10 cellular contexts compared by ENCODE assay signal in genomic region chr4:81523672-81524436, GRCh38. TPM values are rescaled to one million over a fixed set of nuclear protein-coding genes. Genes with fewer than 3 reads are reported as not detected.
A peak's percentile ranks its signal among the peaks of the same experiment; 100 is the strongest.
DNase-seq lines count a peak whose midpoint lies in the region; ATAC-seq lines count a peak whose summit lies in the region.
"Had no signal": no experiment of that assay in that cellular context is flagged by ENCODE, and none has a peak within 500 bp of the region (broad histone marks: within the 10 kb centered on the region; RNA-seq: fewer than 3 reads in every experiment).

No MANE protein-coding gene starts in this region.

- H3K79me1 ChIP-seq in mesendoderm (ENCODE audit: low read length): no peaks in the 10 kb centered on the region

- peaks cover 8% of the 10 kb centered on the region for H3K4me1 ChIP-seq in mesendoderm (ENCODE audit: control insufficient read depth, low read depth, low read length)
- no peaks in the 10 kb centered on the region for H3K4me1 ChIP-seq in CD4-positive, alpha-beta memory T cell (ENCODE audit: insufficient read depth, low read length)

- H3K4me3 Mint-ChIP-seq in CD4-positive, alpha-beta memory T cell: no peak overlapping the region
- H3K4me3 Mint-ChIP-seq: effector memory CD8-positive, alpha-beta T cell; T-helper 1 cell treated with Interleukin-12 subunit alpha and Interleukin-12 subunit beta and Interleukin-4 antibody, amounts not matched to agents 30 μg/mL and 1 μg/mL, for 36 hours had no signal

- H2BK5ac ChIP-seq in mesendoderm (ENCODE audit: low read length): no peak overlapping the region

- peaks cover 3 to 4% of the 10 kb centered on the region in 2 donors for H3K36me3 Mint-ChIP-seq in CD4-positive, alpha-beta memory T cell

- no peak overlapping the region for H3K23ac ChIP-seq in mesendoderm (ENCODE audit: low read length)

- WGBS in mesendoderm (ENCODE audit: extremely low coverage, insufficient coverage, low lambda C conversion rate): no CpG with 5 or more reads among the region's 2 CpGs

- no peak overlapping the region for H3K56ac ChIP-seq in mesendoderm (ENCODE audit: low read length)

- H3K4me3 ChIP-seq in mesendoderm (ENCODE audit: low read length): no peak overlapping the region
- no peak overlapping the region for H3K4me3 ChIP-seq in CD4-positive, alpha-beta memory T cell (ENCODE audit: low read length in 2 of 2)

- no peak overlapping the region for H3K4me2 ChIP-seq in mesendoderm (ENCODE audit: low read length)

- H3K4me1 Mint-ChIP-seq in CD4-positive, alpha-beta memory T cell: no peaks in the 10 kb centered on the region

- peak overlapping the region; percentile 60 for H4K8ac ChIP-seq in mesendoderm (ENCODE audit: low read depth, low read length)

- H3K27me3 Mint-ChIP-seq in CD4-positive, alpha-beta memory T cell: peaks cover 1 to 2% of the 10 kb centered on the region in 2 donors
- H3K27me3 Mint-ChIP-seq: effector memory CD8-positive, alpha-beta T cell had no signal

- H3K79me2 ChIP-seq in mesendoderm (ENCODE audit: control insufficient read depth, insufficient read depth, low read length): no peaks in the 10 kb centered on the region

- POLR2A ChIA-PET in CD4-positive, alpha-beta memory T cell (lab: Charles Lee; ENCODE audit: partially characterized antibody): no interaction called here

- H3K27ac ChIP-seq in mesendoderm (ENCODE audit: low read depth, low read length): no peak overlapping the region
- no peak overlapping the region for H3K27ac ChIP-seq in CD4-positive, alpha-beta memory T cell (ENCODE audit: low read depth, low read length)

- no peak overlapping the region for H4K5ac ChIP-seq in mesendoderm (ENCODE audit: low read length)

- no peak overlapping the region for H2BK15ac ChIP-seq in mesendoderm (replicated peaks; ENCODE audit: low read depth)

- no peak overlapping the region for H2BK120ac ChIP-seq in mesendoderm (ENCODE audit: low read depth, low read length)

- no peaks in the 10 kb centered on the region for H3K9me3 ChIP-seq in CD4-positive, alpha-beta memory T cell (ENCODE audit: control insufficient read depth in 1 of 2, low read length in 2 of 2)

- peak overlapping the region; percentile 2 for H3K4ac ChIP-seq in mesendoderm (ENCODE audit: low read depth, low read length)

- no peak overlapping the region for H3K9ac ChIP-seq in mesendoderm (ENCODE audit: low read length)

- no peaks in the 10 kb centered on the region for H3K36me3 ChIP-seq in mesendoderm (ENCODE audit: control insufficient read depth, insufficient read depth, low read length)
- H3K36me3 ChIP-seq in CD4-positive, alpha-beta memory T cell (ENCODE audit: insufficient read depth, low read length): no peaks in the 10 kb centered on the region

- ATAC-seq in GM18511 (IDR thresholded peaks at IDR 0.05; ENCODE audit: unreplicated experiment): peak; percentile 68
- ATAC-seq in GM21619 (IDR thresholded peaks at IDR 0.05; ENCODE audit: unreplicated experiment): peak; percentile 74
- peak; percentile 65 for ATAC-seq in HG03571 (IDR thresholded peaks at IDR 0.05; ENCODE audit: unreplicated experiment)
- no peak for ATAC-seq in GM18907 (IDR thresholded peaks at IDR 0.05; ENCODE audit: unreplicated experiment)
- ATAC-seq: effector memory CD8-positive, alpha-beta T cell had no signal

- no peaks in the 10 kb centered on the region for H3K27me3 ChIP-seq in mesendoderm (ENCODE audit: insufficient read depth, low read length, poor library complexity)
- H3K27me3 ChIP-seq in CD4-positive, alpha-beta memory T cell (ENCODE audit: insufficient read depth, low read length): no peaks in the 10 kb centered on the region

- H3K9me3 Mint-ChIP-seq in CD4-positive, alpha-beta memory T cell: peaks cover 0 to 18% (median 8%) of the 10 kb centered on the region in 8 donors
- H3K9me3 Mint-ChIP-seq: effector memory CD8-positive, alpha-beta T cell had no signal

- no peak overlapping the region for H3K27ac Mint-ChIP-seq in CD4-positive, alpha-beta memory T cell
- H3K27ac Mint-ChIP-seq: effector memory CD8-positive, alpha-beta T cell; T-helper 1 cell treated with Interleukin-12 subunit alpha and Interleukin-12 subunit beta and Interleukin-4 antibody, amounts not matched to agents 30 μg/mL and 1 μg/mL, for 36 hours had no signal

- intact Hi-C loops in CD4-positive, alpha-beta memory T cell (cut with micrococcal nuclease): no loop called here

- CTCF ChIA-PET in CD4-positive, alpha-beta memory T cell (lab: Charles Lee; ENCODE audit: partially characterized antibody): interaction anchor here (0.7 to 2.3 kb wide), 4 partner anchors 17 to 321 kb away, joined by 3 to 5 read pairs (median 4); no protein-coding TSS in a partner anchor

- no peak for DNase-seq in mesendoderm
- no peak for DNase-seq in stimulated activated CD4-positive, alpha-beta T cell treated with anti-CD3 and anti-CD28 coated beads, Interleukin-15, amount 100 ng/mL, for 24 hours
- no peak for DNase-seq in CD4-positive, alpha-beta memory T cell
- no peak for DNase-seq in HuH-7.5 (ENCODE audit: low spot score)
- DNase-seq: effector memory CD8-positive, alpha-beta T cell had no signal

- no peak overlapping the region for H2AK5ac ChIP-seq in mesendoderm (ENCODE audit: low read length)

- peak overlapping the region; percentile 23 for H3K18ac ChIP-seq in mesendoderm (ENCODE audit: low read length)

RNA-seq across cellular contexts. Expression of gene RASGEF1B, which starts 52.1 kb away (rescaled TPM):
- polyA plus RNA-seq in mesendoderm (2013, experiment 1 of 2): 20.7 TPM
- 20.8 TPM for polyA plus RNA-seq in mesendoderm (2013, experiment 2 of 2)
- total RNA-seq in CD4-positive, alpha-beta memory T cell: 1 to 10 TPM; 9.0 to 9.4 TPM
- polyA plus RNA-seq in CD4-positive, alpha-beta memory T cell: 1 to 10 TPM; 2.2 to 4.1 TPM
